1 cellular context compared by ENCODE assay signal in the genomic region with DNA sequence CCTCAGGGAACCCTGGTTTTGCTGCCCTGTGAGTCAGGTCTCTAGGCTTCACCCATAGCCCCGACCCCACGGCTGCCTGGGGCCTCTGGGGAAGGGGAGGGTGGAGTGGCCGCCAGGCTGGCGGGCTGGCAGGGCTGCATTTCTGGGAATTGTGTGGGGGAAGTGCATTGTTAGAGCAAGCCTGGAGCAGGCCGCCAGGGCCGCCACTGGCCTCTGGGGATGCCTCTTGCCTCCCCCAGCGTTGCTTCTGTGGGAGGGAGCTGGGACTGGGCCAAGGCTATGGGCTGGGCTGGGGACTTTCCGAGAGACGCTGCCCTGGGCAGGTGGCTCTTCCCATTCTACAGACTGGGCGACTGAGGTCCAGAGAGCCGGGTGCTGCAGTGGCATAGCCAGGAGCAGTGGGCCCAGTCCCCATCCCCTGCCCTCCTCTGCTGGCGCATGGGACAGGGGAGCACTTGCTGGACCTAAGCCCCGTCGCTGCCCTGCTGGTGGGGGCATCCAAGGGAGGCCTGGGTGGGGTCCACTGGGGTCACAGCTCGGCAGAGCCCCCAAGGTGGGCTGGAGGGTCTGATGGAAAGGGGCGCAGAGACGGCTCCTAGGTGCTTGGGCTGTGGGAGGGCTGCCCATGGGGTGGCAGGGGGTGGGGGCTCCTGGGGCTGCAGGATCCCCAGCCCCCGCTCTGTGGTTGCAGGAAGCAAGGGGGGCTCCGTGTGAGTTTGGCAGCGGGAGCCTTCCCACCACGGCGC.
TF ChIP-seq lines count a peak whose summit lies in the region.

No MANE protein-coding gene starts in this region.

TF ChIP-seq in GM23338, 12 proteins besides CTCF, POLR2A, EP300 and RAD21 (continued from another document):
- no peak for TF ChIP-seq ZNF462 (CRISPR knock-in tag; IDR thresholded peaks at IDR 0.05)
